In genomic region chr1:22754824-22755223, GRCh38 we compare ENCODE assay signal across 28 cellular contexts. TPM values are rescaled to one million over a fixed set of nuclear protein-coding genes. Genes with fewer than 3 reads are reported as not detected.
"Had no signal": no experiment of that assay in that cellular context is flagged by ENCODE, and none has a peak within 500 bp of the region (broad histone marks: within the 10 kb centered on the region; RNA-seq: fewer than 3 reads in every experiment).

No MANE protein-coding gene starts in this region.

- H3K4me1 Mint-ChIP-seq: central memory CD8-positive, alpha-beta T cell had no signal

- H3K79me2 ChIP-seq: parathyroid adenoma had no signal

- H2AFZ ChIP-seq: hepatocyte, parathyroid adenoma had no signal

- H3K4me3 ChIP-seq: gastrocnemius medialis, hepatocyte, left ventricle myocardium inferior, lung, psoas muscle, sigmoid colon, testis, transverse colon, vagina had no signal

- H3K27me3 Mint-ChIP-seq: activated CD8-positive, alpha-beta memory T cell treated with anti-CD3 and anti-CD28 coated beads, Interleukin-2, amount 10 ng/mL, durations not matched to agents 7 days and 5 days had no signal

- ATAC-seq: activated CD4-positive, alpha-beta T cell treated with anti-CD3 and anti-CD28 coated beads for 36 hours; activated CD8-positive, alpha-beta T cell treated with anti-CD3 and anti-CD28 coated beads, Interleukin-2, amount 10 ng/mL, durations not matched to agents 7 days and 5 days; gastrocnemius medialis; psoas muscle had no signal

- H3K4me1 ChIP-seq: gastrocnemius medialis, psoas muscle had no signal

- H3K4me2 ChIP-seq: hepatocyte had no signal

- DNase-seq: activated CD4-positive, alpha-beta T cell treated with anti-CD3 and anti-CD28 coated beads for 36 hours; activated CD4-positive, CD25-positive, alpha-beta regulatory T cell; activated CD8-positive, alpha-beta memory T cell treated with anti-CD3 and anti-CD28 coated beads, Interleukin-2, amount 10 ng/mL, durations not matched to agents 7 days and 5 days; activated CD8-positive, alpha-beta T cell treated with anti-CD3 and anti-CD28 coated beads, Interleukin-2, amount 10 ng/mL, durations not matched to agents 7 days and 5 days; activated naive CD4-positive, alpha-beta T cell; activated T-cell treated with anti-CD3 and anti-CD28 coated beads, Interleukin-2, amount 50 U/mL, for 72 hours; effector CD8-positive, alpha-beta T cell; gastrocnemius medialis; islet precursor cell; left ventricle myocardium inferior; nephron progenitor cell; psoas muscle; sigmoid colon; small intestine; stimulated activated CD4-positive, alpha-beta T cell treated with anti-CD3 and anti-CD28 coated beads, Interleukin-4, amount 100 ng/mL, for 24 hours; testis; transverse colon had no signal

- H3K4me3 Mint-ChIP-seq: activated CD4-positive, alpha-beta T cell treated with anti-CD3 and anti-CD28 coated beads for 36 hours; activated CD8-positive, alpha-beta memory T cell treated with anti-CD3 and anti-CD28 coated beads, Interleukin-2, amount 10 ng/mL, durations not matched to agents 7 days and 5 days; activated CD8-positive, alpha-beta T cell treated with anti-CD3 and anti-CD28 coated beads, Interleukin-2, amount 10 ng/mL, durations not matched to agents 7 days and 5 days; activated T-cell treated with anti-CD3 and anti-CD28 coated beads, Interleukin-2, amount 50 U/mL, for 72 hours; central memory CD8-positive, alpha-beta T cell; nephron progenitor cell; stimulated activated effector memory CD8-positive, alpha-beta T cell treated with anti-CD3 and anti-CD28 coated beads, Interleukin-12 subunit alpha, Interleukin-12 subunit beta, amount 100 ng/mL, for 72 hours had no signal

- FAIRE-seq: bronchial epithelial cell, colon, endometrium, small intestine had no signal

- H3K9me3 ChIP-seq: gastrocnemius medialis, left ventricle myocardium inferior, psoas muscle, sigmoid colon, testis, transverse colon, vagina had no signal

- H3K9me3 Mint-ChIP-seq: activated naive CD4-positive, alpha-beta T cell treated with anti-CD3 and anti-CD28 coated beads, Interleukin-2, amount 50 U/mL, for 72 hours; activated T-cell treated with anti-CD3 and anti-CD28 coated beads, Interleukin-2, amount 50 U/mL, for 72 hours; central memory CD8-positive, alpha-beta T cell; nephron progenitor cell; stimulated activated effector memory CD8-positive, alpha-beta T cell treated with anti-CD3 and anti-CD28 coated beads, Interleukin-12 subunit alpha, Interleukin-12 subunit beta, amount 100 ng/mL, for 72 hours had no signal

- H3K27ac Mint-ChIP-seq: activated CD4-positive, alpha-beta T cell treated with anti-CD3 and anti-CD28 coated beads for 36 hours; activated CD8-positive, alpha-beta memory T cell treated with anti-CD3 and anti-CD28 coated beads, Interleukin-2, amount 10 ng/mL, durations not matched to agents 7 days and 5 days; activated CD8-positive, alpha-beta T cell treated with anti-CD3 and anti-CD28 coated beads, Interleukin-2, amount 10 ng/mL, durations not matched to agents 7 days and 5 days; activated naive CD4-positive, alpha-beta T cell treated with anti-CD3 and anti-CD28 coated beads, Interleukin-2, amount 50 U/mL, for 72 hours; activated T-cell treated with anti-CD3 and anti-CD28 coated beads, Interleukin-2, amount 50 U/mL, for 72 hours; nephron progenitor cell; stimulated activated effector memory CD8-positive, alpha-beta T cell treated with anti-CD3 and anti-CD28 coated beads, Interleukin-12 subunit alpha, Interleukin-12 subunit beta, amount 100 ng/mL, for 72 hours had no signal

- H3K9ac ChIP-seq: parathyroid adenoma had no signal

- H3K36me3 ChIP-seq: gastrocnemius medialis, left ventricle myocardium inferior, sigmoid colon, transverse colon, vagina had no signal

- H3K27ac ChIP-seq: gastrocnemius medialis, hepatocyte, left ventricle myocardium inferior, parathyroid adenoma, psoas muscle, sigmoid colon, testis, transverse colon had no signal

- H3K27me3 ChIP-seq: gastrocnemius medialis, hepatocyte, sigmoid colon, testis, transverse colon, vagina had no signal

- H3K36me3 Mint-ChIP-seq: activated CD8-positive, alpha-beta memory T cell treated with anti-CD3 and anti-CD28 coated beads, Interleukin-2, amount 10 ng/mL, durations not matched to agents 7 days and 5 days; activated naive CD4-positive, alpha-beta T cell treated with anti-CD3 and anti-CD28 coated beads, Interleukin-2, amount 50 U/mL, for 72 hours; stimulated activated effector memory CD8-positive, alpha-beta T cell treated with anti-CD3 and anti-CD28 coated beads, Interleukin-12 subunit alpha, Interleukin-12 subunit beta, amount 100 ng/mL, for 72 hours had no signal

RNA-seq across cellular contexts. Expression of gene EPHB2, which starts 44.2 kb away (rescaled TPM):
- total RNA-seq: activated CD4-positive, alpha-beta T cell treated with anti-CD3 and anti-CD28 coated beads for 36 hours; activated CD8-positive, alpha-beta T cell treated with anti-CD3 and anti-CD28 coated beads, Interleukin-2, amount 10 ng/mL, durations not matched to agents 7 days and 5 days; activated naive CD4-positive, alpha-beta T cell treated with anti-CD3 and anti-CD28 coated beads, Interleukin-2, amount 50 U/mL, for 72 hours; T-helper 1 cell treated with Interleukin-12 subunit alpha and Interleukin-12 subunit beta and Interleukin-4 antibody, amounts not matched to agents 30 ng/mL and 1 ng/mL, for 36 hours had no signal
